Comparison of ENCODE assay signal across 23 cellular contexts in genomic region chr2:110804433-110804832, GRCh38.
DNase-seq lines count a peak whose midpoint lies in the region; ATAC-seq and TF ChIP-seq lines count a peak whose summit lies in the region.
"Had no signal": no experiment of that assay in that cellular context is flagged by ENCODE, and none has a peak within 500 bp of the region (broad histone marks: within the 10 kb centered on the region; RNA-seq: fewer than 3 reads in every experiment).

No MANE protein-coding gene starts in this region.

- TF ChIP-seq CTCF in SK-N-SH (IDR thresholded peaks at IDR 0.05) (no peak), A673 (conservative IDR thresholded peaks at IDR 0.05; ENCODE audit: low read depth, low read length) (no peak)

- CTCF ChIA-PET in SK-N-SH (lab: Yijun Ruan, JAX) = no interaction called here
- CTCF ChIA-PET in A673 (lab: Charles Lee) = no interaction called here

- WGBS in SK-N-SH (ENCODE audit: low lambda C conversion rate) = 27% methylated on average over 3 of the region's 3 CpGs

- H3K36me3 ChIP-seq in SK-N-SH (replicated peaks in 1 of 2; ENCODE audit: control insufficient read depth in 1 of 2, insufficient read depth in 2 of 2, low read length in 1 of 2) (no peaks in the 10 kb centered on the region), A673 (ENCODE audit: insufficient read depth, low read length, poor library complexity, severe bottlenecking) (no peaks in the 10 kb centered on the region)
- H3K36me3 ChIP-seq in BLaER1 treated with 17β-estradiol and CSF1 and Interleukin-3, amounts not matched to agents 10 nM and 100 nM = no peaks in the 10 kb centered on the region

- no TSS peak for BruUV-seq in A673 (replicated peaks; lab: Mats Ljungman, UMichigan)

- TF ChIP-seq RAD21 in SK-N-SH (IDR thresholded peaks at IDR 0.05; ENCODE audit: low read length) = no peak

- no peak overlapping the region for H2AFZ ChIP-seq in SK-N-SH (ENCODE audit: low read depth)
- H2AFZ ChIP-seq: GM23248 had no signal

- H3K4me3 ChIP-seq in SK-N-SH (ENCODE audit: low read depth in 2 of 2, low read length in 1 of 2) = no peak overlapping the region
- H3K4me3 ChIP-seq in BLaER1 treated with 17β-estradiol and CSF1 and Interleukin-3, amounts not matched to agents 10 nM and 100 nM = peak overlapping the region in 1 of 10 experiments; percentile 3; a peak in 1 of 20 replicates
- H3K4me3 ChIP-seq in A673 (ENCODE audit: low read depth, low read length, poor library complexity, severe bottlenecking) = no peak overlapping the region
- H3K4me3 ChIP-seq: GM23248 had no signal

- H3K79me2 ChIP-seq in SK-N-SH (ENCODE audit: insufficient read depth) = no peaks in the 10 kb centered on the region

- H3K9me3 ChIP-seq in SK-N-SH = no peaks in the 10 kb centered on the region
- H3K9me3 ChIP-seq in BLaER1 treated with 17β-estradiol and CSF1 and Interleukin-3, amounts not matched to agents 10 nM and 100 nM (replicated peaks in 1 of 11) = peaks cover 16 to 27% (median 22%) of the 10 kb centered on the region in 11 experiments
- H3K9me3 ChIP-seq in A673 (ENCODE audit: low read depth, low read length, poor library complexity, severe bottlenecking) = no peaks in the 10 kb centered on the region

- H3K9me3 Mint-ChIP-seq in activated T-helper 1 cell treated with anti-CD3 and anti-CD28 coated beads, Interleukin-12 subunit alpha, Interleukin-12 subunit beta, Interleukin-2, Interleukin-4 antibody, amounts not matched to agents 30 ng/mL and 10 ng/mL and 1 ng/mL, durations not matched to agents 14 hours and 24 hours and 36 hours = peaks cover 12% of the 10 kb centered on the region
- peaks cover 4% of the 10 kb centered on the region for H3K9me3 Mint-ChIP-seq in stimulated activated effector memory CD8-positive, alpha-beta T cell treated with anti-CD3 and anti-CD28 coated beads, Interleukin-12 subunit alpha, Interleukin-12 subunit beta, amount 100 ng/mL, for 72 hours

- peaks cover 25% of the 10 kb centered on the region for H3K4me1 Mint-ChIP-seq in activated T-helper 1 cell treated with anti-CD3 and anti-CD28 coated beads, Interleukin-12 subunit alpha, Interleukin-12 subunit beta, Interleukin-2, Interleukin-4 antibody, amounts not matched to agents 30 ng/mL and 10 ng/mL and 1 ng/mL, durations not matched to agents 14 hours and 24 hours and 36 hours (ENCODE audit: low read depth)
- peaks cover 33% of the 10 kb centered on the region for H3K4me1 Mint-ChIP-seq in stimulated activated effector memory CD8-positive, alpha-beta T cell treated with anti-CD3 and anti-CD28 coated beads, Interleukin-12 subunit alpha, Interleukin-12 subunit beta, amount 100 ng/mL, for 72 hours

- TF ChIP-seq EP300 in SK-N-SH (IDR thresholded peaks at IDR 0.05; ENCODE audit: borderline replicate concordance in 1 of 2, low read depth in 1 of 2, low read length in 1 of 2) = no peak

- H3K4me2 ChIP-seq in SK-N-SH = no peak overlapping the region
- H3K4me2 ChIP-seq in BLaER1 treated with 17β-estradiol and CSF1 and Interleukin-3, amounts not matched to agents 10 nM and 100 nM = peak overlapping the region in 9 of 11 experiments; percentile 70 to 98 (median 91); a peak in 15 of 22 replicates

- POLR2A ChIA-PET in SK-N-SH (lab: Yijun Ruan, JAX) (no interaction called here), A673 (lab: Charles Lee; ENCODE audit: low non-redundant PET) (no interaction called here)

- DNase-seq in SK-N-SH (no peak), A673 (ENCODE audit: low spot score) (no peak)
- no peak for DNase-seq in activated T-helper 1 cell treated with anti-CD3 and anti-CD28 coated beads, Interleukin-12 subunit alpha, Interleukin-12 subunit beta, Interleukin-2, Interleukin-4 antibody, amounts not matched to agents 30 ng/mL and 10 ng/mL and 1 ng/mL, durations not matched to agents 14 hours and 24 hours and 36 hours (ENCODE audit: low spot score)
- no peak for DNase-seq in stimulated activated effector memory CD8-positive, alpha-beta T cell treated with anti-CD3 and anti-CD28 coated beads, Interleukin-12 subunit alpha, Interleukin-12 subunit beta, amount 100 ng/mL, for 72 hours (ENCODE audit: low spot score in 2 of 2)
- DNase-seq: EL; GF-D8; GM23248; H9; KG1; NCI-H1092 treated with DMSO at 0.1 percent for 48 hours; NCI-H1436 treated with DMSO at 0.1 percent for 48 hours; NCI-H2029; NCI-H524; NCI-H774; NK-92 treated with Interleukin-12 subunit alpha and Interleukin-12 subunit beta, amount 100 ng/mL, for 24 hours; SIG-M5 had no signal

- peak overlapping the region; percentile 46 for H3K27ac Mint-ChIP-seq in activated T-helper 1 cell treated with anti-CD3 and anti-CD28 coated beads, Interleukin-12 subunit alpha, Interleukin-12 subunit beta, Interleukin-2, Interleukin-4 antibody, amounts not matched to agents 30 ng/mL and 10 ng/mL and 1 ng/mL, durations not matched to agents 14 hours and 24 hours and 36 hours
- peak overlapping the region; percentile 16 for H3K27ac Mint-ChIP-seq in stimulated activated effector memory CD8-positive, alpha-beta T cell treated with anti-CD3 and anti-CD28 coated beads, Interleukin-12 subunit alpha, Interleukin-12 subunit beta, amount 100 ng/mL, for 72 hours
- H3K27ac Mint-ChIP-seq: H9 had no signal

- no peaks in the 10 kb centered on the region for H4K20me1 ChIP-seq in SK-N-SH (ENCODE audit: insufficient read depth)
- H4K20me1 ChIP-seq in BLaER1 treated with 17β-estradiol and CSF1 and Interleukin-3, amounts not matched to agents 10 nM and 100 nM = peaks cover 0 to 21% (median 9%) of the 10 kb centered on the region in 11 experiments; a peak in 8 of 22 replicates

- no peaks in the 10 kb centered on the region for H3K9me2 ChIP-seq in SK-N-SH

- peak overlapping the region; percentile 45 for H3K4me3 Mint-ChIP-seq in activated T-helper 1 cell treated with anti-CD3 and anti-CD28 coated beads, Interleukin-12 subunit alpha, Interleukin-12 subunit beta, Interleukin-2, Interleukin-4 antibody, amounts not matched to agents 30 ng/mL and 10 ng/mL and 1 ng/mL, durations not matched to agents 14 hours and 24 hours and 36 hours
- peak overlapping the region; percentile 30 for H3K4me3 Mint-ChIP-seq in stimulated activated effector memory CD8-positive, alpha-beta T cell treated with anti-CD3 and anti-CD28 coated beads, Interleukin-12 subunit alpha, Interleukin-12 subunit beta, amount 100 ng/mL, for 72 hours
- H3K4me3 Mint-ChIP-seq: H9 had no signal

- no peak overlapping the region for H3K9ac ChIP-seq in SK-N-SH
- H3K9ac ChIP-seq in BLaER1 treated with 17β-estradiol and CSF1 and Interleukin-3, amounts not matched to agents 10 nM and 100 nM = no peak overlapping the region
- H3K9ac ChIP-seq: GM23248 had no signal

- peaks cover 43% of the 10 kb centered on the region for H3K27me3 Mint-ChIP-seq in activated T-helper 1 cell treated with anti-CD3 and anti-CD28 coated beads, Interleukin-12 subunit alpha, Interleukin-12 subunit beta, Interleukin-2, Interleukin-4 antibody, amounts not matched to agents 30 ng/mL and 10 ng/mL and 1 ng/mL, durations not matched to agents 14 hours and 24 hours and 36 hours (ENCODE audit: insufficient read depth)

- intact Hi-C loops in activated T-helper 1 cell treated with anti-CD3 and anti-CD28 coated beads, Interleukin-12 subunit alpha, Interleukin-12 subunit beta, Interleukin-2, Interleukin-4 antibody, amounts not matched to agents 30 ng/mL and 10 ng/mL and 1 ng/mL, durations not matched to agents 14 hours and 24 hours and 36 hours (cut with micrococcal nuclease) = loop anchor here (2.0 kb wide), 2 partner anchors 66 to 250 kb away; no protein-coding TSS in a partner anchor
- intact Hi-C loops in A673 (cut with micrococcal nuclease; ENCODE audit: unreplicated experiment) = no loop called here

- no peak overlapping the region for H3K27ac ChIP-seq in SK-N-SH (ENCODE audit: low read depth in 2 of 2, low read length in 1 of 2)
- no peak overlapping the region for H3K27ac ChIP-seq in BLaER1 treated with 17β-estradiol and CSF1 and Interleukin-3, amounts not matched to agents 10 nM and 100 nM
- H3K27ac ChIP-seq in A673 (ENCODE audit: low read depth, low read length, poor library complexity, severe bottlenecking) = no peak overlapping the region
- H3K27ac ChIP-seq: 22Rv1, GM23248 had no signal

- H3K4me1 ChIP-seq in SK-N-SH (ENCODE audit: control insufficient read depth in 1 of 2, insufficient read depth in 2 of 2, low read depth in 1 of 2, low read length in 1 of 2) (no peaks in the 10 kb centered on the region), A673 (ENCODE audit: insufficient read depth, low read length, poor library complexity, severe bottlenecking) (no peaks in the 10 kb centered on the region)
- peaks cover 24 to 51% (median 39%) of the 10 kb centered on the region in 10 experiments for H3K4me1 ChIP-seq in BLaER1 treated with 17β-estradiol and CSF1 and Interleukin-3, amounts not matched to agents 10 nM and 100 nM

- H3K27me3 ChIP-seq in SK-N-SH (ENCODE audit: insufficient read depth) (no peaks in the 10 kb centered on the region; the same call in 1 of the 2 replicates), A673 (replicated peaks; ENCODE audit: insufficient read depth, low read depth, low read length, poor library complexity) (peaks cover 28% of the 10 kb centered on the region)
- peaks cover 9 to 39% (median 34%) of the 10 kb centered on the region in 11 experiments; a peak in 19 of 22 replicates for H3K27me3 ChIP-seq in BLaER1 treated with 17β-estradiol and CSF1 and Interleukin-3, amounts not matched to agents 10 nM and 100 nM

- H3K36me3 Mint-ChIP-seq in activated T-helper 1 cell treated with anti-CD3 and anti-CD28 coated beads, Interleukin-12 subunit alpha, Interleukin-12 subunit beta, Interleukin-2, Interleukin-4 antibody, amounts not matched to agents 30 ng/mL and 10 ng/mL and 1 ng/mL, durations not matched to agents 14 hours and 24 hours and 36 hours (ENCODE audit: low read depth) = peaks cover 4% of the 10 kb centered on the region
- no peaks in the 10 kb centered on the region for H3K36me3 Mint-ChIP-seq in stimulated activated effector memory CD8-positive, alpha-beta T cell treated with anti-CD3 and anti-CD28 coated beads, Interleukin-12 subunit alpha, Interleukin-12 subunit beta, amount 100 ng/mL, for 72 hours
- H3K36me3 Mint-ChIP-seq: CD4-positive, CD25-positive, alpha-beta regulatory T cell had no signal

- H3F3A ChIP-seq in SK-N-SH (replicated peaks; ENCODE audit: insufficient read depth) = no peaks in the 10 kb centered on the region

- ATAC-seq in SK-N-SH treated with all-trans-retinoic acid at 6 μM for 48 hours = no peak
- ATAC-seq in stimulated activated effector memory CD8-positive, alpha-beta T cell treated with anti-CD3 and anti-CD28 coated beads, Interleukin-12 subunit alpha, Interleukin-12 subunit beta, amount 100 ng/mL, for 72 hours = no peak
- no peak for ATAC-seq in GM19467 (IDR thresholded peaks at IDR 0.05; ENCODE audit: unreplicated experiment)
- ATAC-seq in HG03139 (IDR thresholded peaks at IDR 0.05; ENCODE audit: unreplicated experiment) = no peak
- ATAC-seq: Panc1 had no signal

TF ChIP-seq in SK-N-SH treated with all-trans-retinoic acid at 6 μM for 48 hours, 23 proteins besides CTCF, POLR2A, EP300 and RAD21 (continues in another document):
- no peak for TF ChIP-seq TOX (CRISPR knock-in tag; IDR thresholded peaks at IDR 0.05; ENCODE audit: borderline replicate concordance)

TF ChIP-seq in SK-N-SH, 30 proteins besides CTCF, POLR2A, EP300 and RAD21:
- TF ChIP-seq GABPA (IDR thresholded peaks at IDR 0.05; ENCODE audit: low read depth) (no peak), TAF1 (IDR thresholded peaks at IDR 0.05; ENCODE audit: borderline replicate concordance, low read depth, low read length) (no peak)
